ENCODE assay signal across 16 cellular contexts in the genomic region with DNA sequence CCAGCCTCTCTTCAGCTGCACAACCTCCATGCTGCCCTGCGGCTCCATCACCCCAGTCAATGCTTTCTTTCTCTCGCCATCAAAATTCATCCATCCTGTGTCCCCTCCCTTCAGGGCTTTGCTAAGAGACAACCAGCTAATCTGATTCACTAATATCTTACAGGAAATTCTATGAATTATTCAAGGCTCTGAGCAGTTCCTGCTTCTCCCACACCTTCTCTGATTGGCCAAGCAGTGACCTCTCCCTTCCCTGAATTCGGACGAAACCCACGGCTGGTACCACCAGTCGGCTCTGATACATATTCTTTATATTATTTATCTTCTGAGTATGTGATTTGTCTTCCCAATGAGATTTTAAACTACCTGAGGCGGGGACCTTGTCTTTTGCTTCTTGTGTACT. TPM values are rescaled to one million over a fixed set of nuclear protein-coding genes. Genes with fewer than 3 reads are reported as not detected.
DNase-seq lines count a peak whose midpoint lies in the region; ATAC-seq and TF ChIP-seq lines count a peak whose summit lies in the region.
"Had no signal": no experiment of that assay in that cellular context is flagged by ENCODE, and none has a peak within 500 bp of the region (broad histone marks: within the 10 kb centered on the region; RNA-seq: fewer than 3 reads in every experiment).

No MANE protein-coding gene starts in this region.

- peaks cover 32% of the 10 kb centered on the region for H3K36me3 Mint-ChIP-seq in activated CD4-positive, alpha-beta T cell treated with anti-CD3 and anti-CD28 coated beads for 36 hours (ENCODE audit: low read depth)
- H3K36me3 Mint-ChIP-seq in CD8-positive, alpha-beta memory T cell, result peaks cover 0 to 26% (median 6%) of the 10 kb centered on the region in 3 donors
- H3K36me3 Mint-ChIP-seq in central memory CD8-positive, alpha-beta T cell (ENCODE audit: insufficient read depth), result peaks cover 22% of the 10 kb centered on the region
- no peaks in the 10 kb centered on the region for H3K36me3 Mint-ChIP-seq in nephron (ENCODE audit: low read depth)

- peaks cover 33% of the 10 kb centered on the region for H3K4me1 ChIP-seq in CD8-positive, alpha-beta memory T cell (ENCODE audit: insufficient read depth, low read length)

- no peaks in the 10 kb centered on the region for H3K27me3 ChIP-seq in CD8-positive, alpha-beta memory T cell (ENCODE audit: insufficient read depth, low read length, poor library complexity, severe bottlenecking)
- H3K27me3 ChIP-seq: upper lobe of left lung had no signal

- no peak for ATAC-seq in activated CD4-positive, alpha-beta T cell treated with anti-CD3 and anti-CD28 coated beads for 36 hours
- no peak for ATAC-seq in central memory CD8-positive, alpha-beta T cell (replicated peaks; ENCODE audit: extremely low read depth, poor library complexity, severe bottlenecking)
- ATAC-seq: HCT116 had no signal

- intact Hi-C loops in activated CD4-positive, alpha-beta T cell treated with anti-CD3 and anti-CD28 coated beads for 36 hours (cut with DNase I, micrococcal nuclease), result no loop called here
- intact Hi-C loops in posterior cingulate gyrus (cut with DNase I), result no loop called here

- no peaks in the 10 kb centered on the region for H3K9me3 Mint-ChIP-seq in activated CD4-positive, alpha-beta T cell treated with anti-CD3 and anti-CD28 coated beads for 36 hours (ENCODE audit: low read depth)
- H3K9me3 Mint-ChIP-seq in CD8-positive, alpha-beta memory T cell, result no peaks in the 10 kb centered on the region
- no peaks in the 10 kb centered on the region for H3K9me3 Mint-ChIP-seq in central memory CD8-positive, alpha-beta T cell
- H3K9me3 Mint-ChIP-seq in nephron, result no peaks in the 10 kb centered on the region

- no peaks in the 10 kb centered on the region for H3K36me3 ChIP-seq in CD8-positive, alpha-beta memory T cell (ENCODE audit: insufficient read depth, low read length)
- H3K36me3 ChIP-seq: heart left ventricle had no signal

- peak overlapping the region; percentile 29 for H3K4me3 Mint-ChIP-seq in activated CD4-positive, alpha-beta T cell treated with anti-CD3 and anti-CD28 coated beads for 36 hours
- H3K4me3 Mint-ChIP-seq in CD8-positive, alpha-beta memory T cell, result peak overlapping the region in 6 of 7 donors; percentile 21 to 80 (median 53)
- H3K4me3 Mint-ChIP-seq in central memory CD8-positive, alpha-beta T cell, result peak overlapping the region; percentile 92
- H3K4me3 Mint-ChIP-seq in nephron, result peak overlapping the region; percentile 43 to 77 (median 66)

- DNase-seq in activated CD4-positive, alpha-beta T cell treated with anti-CD3 and anti-CD28 coated beads for 36 hours, result no peak
- DNase-seq in activated CD4-positive, alpha-beta T cell treated with anti-CD3 and anti-CD28 coated beads, Interleukin-2, amount 50 U/mL, for 48 hours, result no peak
- no peak for DNase-seq in CD8-positive, alpha-beta memory T cell
- DNase-seq in central memory CD8-positive, alpha-beta T cell (ENCODE audit: low spot score in 2 of 2), result no peak
- DNase-seq in posterior cingulate gyrus, result no peak
- DNase-seq in MV-4-11 (lab: John Stamatoyannopoulos, UW), result no peak
- DNase-seq in NCI-H1694 (lab: John Stamatoyannopoulos, UW), result no peak
- DNase-seq: activated effector memory CD4-positive, alpha-beta T cell treated with anti-CD3 and anti-CD28 coated beads, Interleukin-2, amount 50 U/mL, for 16 hours; cerebellar nuclear complex; DMS 273 treated with DMSO at 0.1 percent for 48 hours; erythroblast; heart left ventricle had no signal

- no peaks in the 10 kb centered on the region for H3K9me3 ChIP-seq in CD8-positive, alpha-beta memory T cell (ENCODE audit: low read length)
- H3K9me3 ChIP-seq: A549, heart left ventricle, upper lobe of left lung had no signal

- no peaks in the 10 kb centered on the region for H3K27me3 Mint-ChIP-seq in activated CD4-positive, alpha-beta T cell treated with anti-CD3 and anti-CD28 coated beads for 36 hours
- H3K27me3 Mint-ChIP-seq in CD8-positive, alpha-beta memory T cell, result peaks cover 0 to 4% of the 10 kb centered on the region in 2 donors
- H3K27me3 Mint-ChIP-seq in central memory CD8-positive, alpha-beta T cell, result no peaks in the 10 kb centered on the region
- peaks cover 62% of the 10 kb centered on the region for H3K27me3 Mint-ChIP-seq in nephron (ENCODE audit: low read depth)

- no peak overlapping the region for H3K27ac ChIP-seq in CD8-positive, alpha-beta memory T cell (ENCODE audit: low read depth, low read length)

- CTCF ChIA-PET in activated CD4-positive, alpha-beta T cell treated with anti-CD3 and anti-CD28 coated beads for 36 hours (lab: Charles Lee), result interaction anchor here (1.0 to 1.2 kb wide), 2 partner anchors 27 to 66 kb away, joined by 3 read pairs; no protein-coding TSS in a partner anchor
- CTCF ChIA-PET in CD8-positive, alpha-beta memory T cell (lab: Charles Lee), result interaction anchor here (1.1 to 1.3 kb wide), 2 partner anchors 66 to 181 kb away, joined by 3 to 4 read pairs; a partner anchor contains a TSS

- H3K4me1 Mint-ChIP-seq in activated CD4-positive, alpha-beta T cell treated with anti-CD3 and anti-CD28 coated beads for 36 hours, result peaks cover 62% of the 10 kb centered on the region
- H3K4me1 Mint-ChIP-seq in CD8-positive, alpha-beta memory T cell, result peaks cover 62 to 84% (median 68%) of the 10 kb centered on the region in 3 donors
- H3K4me1 Mint-ChIP-seq in central memory CD8-positive, alpha-beta T cell, result peaks cover 71% of the 10 kb centered on the region
- H3K4me1 Mint-ChIP-seq in nephron, result peaks cover 24% of the 10 kb centered on the region

- no peak for TF ChIP-seq CTCF in nephron (IDR thresholded peaks at IDR 0.05; ENCODE audit: unreplicated experiment in 3 of 3)

- POLR2A ChIA-PET in activated CD4-positive, alpha-beta T cell treated with anti-CD3 and anti-CD28 coated beads for 36 hours (lab: Charles Lee), result interaction anchor here (0.7 kb wide), 1 partner anchor 176 kb away, joined by 3 read pairs; no protein-coding TSS in a partner anchor
- POLR2A ChIA-PET in CD8-positive, alpha-beta memory T cell (lab: Charles Lee), result interaction anchor here (2.8 kb wide), 1 partner anchor 13 kb away, joined by 12 read pairs; a partner anchor contains a TSS

- H3K27ac Mint-ChIP-seq in activated CD4-positive, alpha-beta T cell treated with anti-CD3 and anti-CD28 coated beads for 36 hours, result no peak overlapping the region
- peak overlapping the region in 6 of 8 donors; percentile 5 to 85 (median 70) for H3K27ac Mint-ChIP-seq in CD8-positive, alpha-beta memory T cell
- H3K27ac Mint-ChIP-seq in central memory CD8-positive, alpha-beta T cell (ENCODE audit: low read depth), result peak overlapping the region; percentile 67
- H3K27ac Mint-ChIP-seq in nephron, result peak overlapping the region in 1 of 3 experiments; percentile 8

- no peak overlapping the region for H3K4me3 ChIP-seq in CD8-positive, alpha-beta memory T cell (ENCODE audit: low read length)

RNA-seq across cellular contexts. Expression of a gene that starts 13.9 kb away (rescaled TPM):
- 10 to 100 TPM; 42.6 to 42.9 TPM for total RNA-seq in activated CD4-positive, alpha-beta T cell treated with anti-CD3 and anti-CD28 coated beads for 36 hours
- total RNA-seq in CD8-positive, alpha-beta memory T cell, result 10 to 100 TPM; 42.0 to 43.3 TPM
- polyA plus RNA-seq in CD8-positive, alpha-beta memory T cell, result 7.9 TPM

RNA-seq across cellular contexts. Expression of a gene that starts 54.9 kb away (rescaled TPM):
- total RNA-seq in activated CD4-positive, alpha-beta T cell treated with anti-CD3 and anti-CD28 coated beads for 36 hours, result 10 to 100 TPM; 37.0 to 43.3 TPM
- total RNA-seq in CD8-positive, alpha-beta memory T cell, result 10 to 100 TPM; 48.5 to 50.1 TPM
- 43.4 TPM for polyA plus RNA-seq in CD8-positive, alpha-beta memory T cell

Comparison
In these comparisons a context has a peak if more than half of its experiments do, and no peak if none do; other contexts are left out.
1. H3K4me3 Mint-ChIP-seq: peak in every context shown above with its lines; median percentile 92 in central memory CD8-positive, alpha-beta T cell; 66 in nephron; 53 in CD8-positive, alpha-beta memory T cell; 29 in activated CD4-positive, alpha-beta T cell treated with anti-CD3 and anti-CD28 coated beads for 36 hours.